Comparison of ENCODE assay signal across 8 cellular contexts in genomic region chr12:121888478-121889266, GRCh38. TPM values are rescaled to one million over a fixed set of nuclear protein-coding genes. Genes with fewer than 3 reads are reported as not detected.
DNase-seq lines count a peak whose midpoint lies in the region; ATAC-seq and TF ChIP-seq lines count a peak whose summit lies in the region.

TSS of gene PSMD9 (plus strand) at chr12:121888790. CDS start at chr12:121888857, 67 bp downstream.

- intact Hi-C loops in mucosa of descending colon (cut with DNase I, micrococcal nuclease): no loop called here

- TF ChIP-seq CTCF in epithelial cell of esophagus (IDR thresholded peaks at IDR 0.05; ENCODE audit: insufficient read depth, low read depth, low read length, missing control alignments) (peak; percentile 76), mucosa of descending colon (IDR thresholded peaks at IDR 0.05) (peak; percentile 43)

- peak; percentile 99 for DNase-seq in DMS53 (lab: John Stamatoyannopoulos, UW)
- DNase-seq in OCI-M2 (lab: John Stamatoyannopoulos, UW; ENCODE audit: unreplicated experiment): peak; percentile 75
- peak; percentile 99 for DNase-seq in activated T-cell treated with anti-CD3 and anti-CD28 coated beads for 4 hours
- peak; percentile 99 for DNase-seq in epithelial cell of esophagus (ENCODE audit: low read depth)
- peak; percentile 98 to 99 (median 99) for DNase-seq in mucosa of descending colon
- peak; percentile 98 for DNase-seq in stimulated activated CD8-positive, alpha-beta memory T cell treated with anti-CD3 and anti-CD28 coated beads, Interleukin-4, amount 100 ng/mL, for 24 hours (ENCODE audit: low read depth)

- ATAC-seq in GM21576 (IDR thresholded peaks at IDR 0.05; ENCODE audit: unreplicated experiment) (peak; percentile 91), mucosa of descending colon (peak; percentile 99)

- H3K4me3 ChIP-seq in epithelial cell of esophagus (ENCODE audit: low read length) (peak within 1 kb of the TSS; percentile 63), mucosa of descending colon (peak within 1 kb of the TSS; percentile 79)

- no peaks in the 10 kb centered on the region for H3K9me3 ChIP-seq in mucosa of descending colon

- peak; percentile 64 for TF ChIP-seq RAD21 in Ishikawa (IDR thresholded peaks at IDR 0.05; ENCODE audit: low read depth)

- H3K36me3 ChIP-seq in mucosa of descending colon (ENCODE audit: low read depth): no peaks in the 10 kb centered on the region

- peak; percentile 24; the same call in 1 of the 2 replicates for TF ChIP-seq EP300 in Ishikawa (IDR thresholded peaks at IDR 0.05; ENCODE audit: borderline replicate concordance)

- peaks cover 31% of the 10 kb centered on the region for H3K4me1 ChIP-seq in mucosa of descending colon (ENCODE audit: low read depth)

TF ChIP-seq in Ishikawa, 13 proteins besides CTCF, POLR2A, EP300 and RAD21:
- TF ChIP-seq TAF1 (IDR thresholded peaks at IDR 0.05; ENCODE audit: low read depth) (peak; percentile 85), EGR1 (IDR thresholded peaks at IDR 0.05) (no peak), TEAD4 (IDR thresholded peaks at IDR 0.05) (no peak), CEBPB (IDR thresholded peaks at IDR 0.05) (no peak), CREB1 (IDR thresholded peaks at IDR 0.05; ENCODE audit: low read depth) (no peak; the same call in 1 of the 2 replicates), ZBTB7A (IDR thresholded peaks at IDR 0.05; ENCODE audit: low read depth) (peak; percentile 61; the same call in 1 of the 2 replicates), TCF12 (IDR thresholded peaks at IDR 0.05; ENCODE audit: low read depth) (peak; percentile 78; the same call in 1 of the 2 replicates), NFIC (IDR thresholded peaks at IDR 0.05) (no peak; the same call in 1 of the 2 replicates), FOXM1 (IDR thresholded peaks at IDR 0.05; ENCODE audit: borderline replicate concordance, low read depth) (peak; percentile 63; the same call in 1 of the 2 replicates), YY1 (IDR thresholded peaks at IDR 0.05; ENCODE audit: low read depth) (peak; percentile 88)
- TF ChIP-seq, protein P1, sequence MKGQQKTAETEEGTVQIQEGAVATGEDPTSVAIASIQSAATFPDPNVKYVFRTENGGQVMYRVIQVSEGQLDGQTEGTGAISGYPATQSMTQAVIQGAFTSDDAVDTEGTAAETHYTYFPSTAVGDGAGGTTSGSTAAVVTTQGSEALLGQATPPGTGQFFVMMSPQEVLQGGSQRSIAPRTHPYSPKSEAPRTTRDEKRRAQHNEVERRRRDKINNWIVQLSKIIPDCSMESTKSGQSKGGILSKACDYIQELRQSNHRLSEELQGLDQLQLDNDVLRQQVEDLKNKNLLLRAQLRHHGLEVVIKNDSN (IDR thresholded peaks at IDR 0.05): peak; percentile 97
- TF ChIP-seq, protein P2, sequence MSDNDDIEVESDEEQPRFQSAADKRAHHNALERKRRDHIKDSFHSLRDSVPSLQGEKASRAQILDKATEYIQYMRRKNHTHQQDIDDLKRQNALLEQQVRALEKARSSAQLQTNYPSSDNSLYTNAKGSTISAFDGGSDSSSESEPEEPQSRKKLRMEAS (IDR thresholded peaks at IDR 0.05): peak; percentile 99
- TF ChIP-seq, protein P3, sequence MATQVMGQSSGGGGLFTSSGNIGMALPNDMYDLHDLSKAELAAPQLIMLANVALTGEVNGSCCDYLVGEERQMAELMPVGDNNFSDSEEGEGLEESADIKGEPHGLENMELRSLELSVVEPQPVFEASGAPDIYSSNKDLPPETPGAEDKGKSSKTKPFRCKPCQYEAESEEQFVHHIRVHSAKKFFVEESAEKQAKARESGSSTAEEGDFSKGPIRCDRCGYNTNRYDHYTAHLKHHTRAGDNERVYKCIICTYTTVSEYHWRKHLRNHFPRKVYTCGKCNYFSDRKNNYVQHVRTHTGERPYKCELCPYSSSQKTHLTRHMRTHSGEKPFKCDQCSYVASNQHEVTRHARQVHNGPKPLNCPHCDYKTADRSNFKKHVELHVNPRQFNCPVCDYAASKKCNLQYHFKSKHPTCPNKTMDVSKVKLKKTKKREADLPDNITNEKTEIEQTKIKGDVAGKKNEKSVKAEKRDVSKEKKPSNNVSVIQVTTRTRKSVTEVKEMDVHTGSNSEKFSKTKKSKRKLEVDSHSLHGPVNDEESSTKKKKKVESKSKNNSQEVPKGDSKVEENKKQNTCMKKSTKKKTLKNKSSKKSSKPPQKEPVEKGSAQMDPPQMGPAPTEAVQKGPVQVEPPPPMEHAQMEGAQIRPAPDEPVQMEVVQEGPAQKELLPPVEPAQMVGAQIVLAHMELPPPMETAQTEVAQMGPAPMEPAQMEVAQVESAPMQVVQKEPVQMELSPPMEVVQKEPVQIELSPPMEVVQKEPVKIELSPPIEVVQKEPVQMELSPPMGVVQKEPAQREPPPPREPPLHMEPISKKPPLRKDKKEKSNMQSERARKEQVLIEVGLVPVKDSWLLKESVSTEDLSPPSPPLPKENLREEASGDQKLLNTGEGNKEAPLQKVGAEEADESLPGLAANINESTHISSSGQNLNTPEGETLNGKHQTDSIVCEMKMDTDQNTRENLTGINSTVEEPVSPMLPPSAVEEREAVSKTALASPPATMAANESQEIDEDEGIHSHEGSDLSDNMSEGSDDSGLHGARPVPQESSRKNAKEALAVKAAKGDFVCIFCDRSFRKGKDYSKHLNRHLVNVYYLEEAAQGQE (IDR thresholded peaks at IDR 0.05; ENCODE audit: low read depth): no peak

RNA-seq across cellular contexts. Expression of gene PSMD9, which starts in this region (rescaled TPM):
- total RNA-seq in mucosa of descending colon: 10 to 100 TPM; 45.0 to 45.6 (median 45.2) TPM

Comparison
In these comparisons a context has a peak if more than half of its experiments do, and no peak if none do; other contexts are left out.
1. Peak in every context shown above with its lines: DNase-seq, ATAC-seq and H3K4me3 ChIP-seq.